8 cellular contexts compared by ENCODE assay signal in genomic region chr9:129570450-129571297, GRCh38. TPM values are rescaled to one million over a fixed set of nuclear protein-coding genes. Genes with fewer than 3 reads are reported as not detected.
DNase-seq lines count a peak whose midpoint lies in the region; ATAC-seq and TF ChIP-seq lines count a peak whose summit lies in the region.

No MANE protein-coding gene starts in this region.

- no peak for ATAC-seq in activated naive CD8-positive, alpha-beta T cell treated with anti-CD3 and anti-CD28 coated beads, Interleukin-2, amount 10 ng/mL, durations not matched to agents 7 days and 5 days (ENCODE audit: low read depth)
- ATAC-seq in right cardiac atrium (peak; percentile 28 to 39), GM21619 (IDR thresholded peaks at IDR 0.05; ENCODE audit: unreplicated experiment) (no peak)

- peaks cover 7% of the 10 kb centered on the region for H3K36me3 Mint-ChIP-seq in activated naive CD8-positive, alpha-beta T cell treated with anti-CD3 and anti-CD28 coated beads, Interleukin-2, amount 10 ng/mL, durations not matched to agents 7 days and 5 days

- intact Hi-C loops in right cardiac atrium (cut with DNase I) (no loop called here), spleen (cut with DNase I; ENCODE audit: low total_unique reads) (no loop called here)

- H3K9me3 ChIP-seq in right cardiac atrium (ENCODE audit: control insufficient read depth, low read length) (no peaks in the 10 kb centered on the region), spleen (peaks cover 0 to 5% (median 0%) of the 10 kb centered on the region in 8 donors)

- H3K36me3 ChIP-seq in spleen = no peaks in the 10 kb centered on the region

- peak overlapping the region; percentile 33 for H3K27ac Mint-ChIP-seq in activated naive CD8-positive, alpha-beta T cell treated with anti-CD3 and anti-CD28 coated beads, Interleukin-2, amount 10 ng/mL, durations not matched to agents 7 days and 5 days

- H3K4me3 ChIP-seq in right cardiac atrium (ENCODE audit: low read length) (no peak overlapping the region), spleen (no peak overlapping the region)

- H3K27me3 Mint-ChIP-seq in activated naive CD8-positive, alpha-beta T cell treated with anti-CD3 and anti-CD28 coated beads, Interleukin-2, amount 10 ng/mL, durations not matched to agents 7 days and 5 days = peaks cover 24% of the 10 kb centered on the region

- peak overlapping the region; percentile 48 for H3K27ac ChIP-seq in right cardiac atrium (ENCODE audit: low read length)
- H3K27ac ChIP-seq in spleen = peak overlapping the region in 7 of 8 donors; percentile 8 to 76 (median 53)

- POLR2A ChIA-PET in activated naive CD8-positive, alpha-beta T cell treated with anti-CD3 and anti-CD28 coated beads, Interleukin-2, amount 10 ng/mL, durations not matched to agents 7 days and 5 days (lab: Charles Lee) = interaction anchor here (1.4 to 1.5 kb wide), 2 partner anchors 14 to 36 kb away, joined by 3 read pairs; no protein-coding TSS in a partner anchor

- H3K27me3 ChIP-seq in right cardiac atrium (ENCODE audit: control insufficient read depth, insufficient read depth) (no peaks in the 10 kb centered on the region), spleen (replicated peaks in 1 of 7) (peaks cover 0 to 42% (median 19%) of the 10 kb centered on the region in 7 donors)

- H3K4me1 Mint-ChIP-seq in activated naive CD8-positive, alpha-beta T cell treated with anti-CD3 and anti-CD28 coated beads, Interleukin-2, amount 10 ng/mL, durations not matched to agents 7 days and 5 days = peaks cover 12% of the 10 kb centered on the region

- TF ChIP-seq CTCF in spleen (IDR thresholded peaks at IDR 0.05 in 8 of 11, conservative IDR thresholded peaks at IDR 0.05 in 3 of 11) = no peak

- 60% methylated on average over 14 of the region's 14 CpGs for WGBS in right cardiac atrium
- 45 to 62% (median 50%) methylated on average over 14 of the region's 14 CpGs for WGBS in spleen, 5 donors

- no peak for TF ChIP-seq POLR2A in spleen (IDR thresholded peaks at IDR 0.05)

- H3K9me3 Mint-ChIP-seq in activated naive CD8-positive, alpha-beta T cell treated with anti-CD3 and anti-CD28 coated beads, Interleukin-2, amount 10 ng/mL, durations not matched to agents 7 days and 5 days = peaks cover 6% of the 10 kb centered on the region

- H3K4me1 ChIP-seq in right cardiac atrium (ENCODE audit: control insufficient read depth, insufficient read depth, low read length) = peaks cover 8% of the 10 kb centered on the region
- H3K4me1 ChIP-seq in spleen = peaks cover 0 to 50% (median 35%) of the 10 kb centered on the region in 6 donors

- DNase-seq in A172 (ENCODE audit: low spot score) (peak; percentile 83), GM04503 (ENCODE audit: low read depth) (peak; percentile 84), right cardiac atrium (peak; percentile 76 to 91 (median 88)), spleen (no peak), mesenteric fat pad (ENCODE audit: low spot score) (no peak)
- DNase-seq in activated naive CD8-positive, alpha-beta T cell treated with anti-CD3 and anti-CD28 coated beads, Interleukin-2, amount 10 ng/mL, durations not matched to agents 7 days and 5 days = no peak
- no peak for DNase-seq in activated effector memory CD4-positive, alpha-beta T cell treated with Interleukin-2 at 50 U/mL for 16 hours

- no peak overlapping the region for H3K4me3 Mint-ChIP-seq in activated naive CD8-positive, alpha-beta T cell treated with anti-CD3 and anti-CD28 coated beads, Interleukin-2, amount 10 ng/mL, durations not matched to agents 7 days and 5 days

RNA-seq across cellular contexts. Expression of gene C9orf50, which starts 50.2 kb away (rescaled TPM):
- total RNA-seq in A172 (2014; rRNA removed; shearing (Covaris generic)) = not detected in 2 replicates
- not detected for total RNA-seq in activated naive CD8-positive, alpha-beta T cell treated with anti-CD3 and anti-CD28 coated beads, Interleukin-2, amount 10 ng/mL, durations not matched to agents 7 days and 5 days
- total RNA-seq in right cardiac atrium = under 1 TPM in 1 of 4 donors, not detected in 3; 0.20 TPM
- polyA plus RNA-seq in right cardiac atrium = not detected
- total RNA-seq in spleen = under 1 TPM in 1 of 7 donors, not detected in 6; 0.22 TPM
- polyA plus RNA-seq in spleen = under 1 TPM; 0.12 to 0.46 (median 0.16) TPM
- not detected for total RNA-seq in mesenteric fat pad

RNA-seq across cellular contexts. Expression of gene NTMT1, which starts 55.3 kb away (rescaled TPM):
- 26.9 and 43.8 TPM in 2 replicates for total RNA-seq in A172 (2014; rRNA removed; shearing (Covaris generic))
- total RNA-seq in activated naive CD8-positive, alpha-beta T cell treated with anti-CD3 and anti-CD28 coated beads, Interleukin-2, amount 10 ng/mL, durations not matched to agents 7 days and 5 days = 10 to 100 TPM; 30.1 to 34.9 TPM
- total RNA-seq in right cardiac atrium (10 to 100 TPM; 45.0 to 55.2 (median 48.6) TPM), spleen (10 to 100 TPM; 22.8 to 49.3 (median 35.8) TPM), mesenteric fat pad (24.6 TPM)
- polyA plus RNA-seq in right cardiac atrium (78.1 TPM), spleen (10 to 100 TPM; 24.8 to 50.5 (median 39.1) TPM)

Comparison
In these comparisons a context has a peak if more than half of its experiments do, and no peak if none do; other contexts are left out.
1. DNase-seq: peak in A172 (single experiment), GM04503 (single experiment) and right cardiac atrium (3 of 3); none in activated naive CD8-positive, alpha-beta T cell treated with anti-CD3 and anti-CD28 coated beads, Interleukin-2, amount 10 ng/mL, durations not matched to agents 7 days and 5 days (single experiment), spleen (single experiment), mesenteric fat pad (single experiment) and activated effector memory CD4-positive, alpha-beta T cell treated with Interleukin-2 at 50 U/mL for 16 hours (single experiment).
2. ATAC-seq: peak in right cardiac atrium (2 of 2); none in activated naive CD8-positive, alpha-beta T cell treated with anti-CD3 and anti-CD28 coated beads, Interleukin-2, amount 10 ng/mL, durations not matched to agents 7 days and 5 days (single experiment) and GM21619 (single experiment).